Comparison of ENCODE assay signal across 22 cellular contexts in the genomic region with DNA sequence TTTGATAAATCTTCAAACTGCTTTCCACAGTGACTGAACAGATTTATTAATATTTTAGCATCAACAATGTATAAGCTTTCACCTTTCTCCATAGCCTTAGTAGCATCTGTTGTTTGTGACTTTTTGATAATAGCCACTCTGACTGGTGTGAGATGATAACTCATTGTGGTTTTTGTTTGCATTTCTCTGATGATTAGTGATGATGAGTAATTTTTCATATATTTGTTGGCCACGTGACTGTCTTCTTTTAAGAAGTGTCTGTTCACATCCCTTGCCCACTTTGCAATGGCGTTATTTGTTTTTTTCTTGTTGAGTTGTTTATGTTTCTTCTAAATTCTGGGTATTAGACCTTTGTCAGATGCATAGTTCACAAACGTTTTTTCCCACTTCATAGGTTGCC.
"Had no signal": no experiment of that assay in that cellular context is flagged by ENCODE, and none has a peak within 500 bp of the region (broad histone marks: within the 10 kb centered on the region; RNA-seq: fewer than 3 reads in every experiment).

No MANE protein-coding gene starts in this region.

- H3K4me1 Mint-ChIP-seq: naive thymus-derived CD4-positive, alpha-beta T cell; nephron progenitor cell had no signal

- ATAC-seq: heart left ventricle; left colon; left ventricle myocardium superior; naive thymus-derived CD4-positive, alpha-beta T cell; psoas muscle; sciatic nerve had no signal

- H3K36me3 ChIP-seq: esophagus squamous epithelium, heart left ventricle, stomach, thoracic aorta, transverse colon had no signal

- H3K4me3 Mint-ChIP-seq: naive thymus-derived CD4-positive, alpha-beta T cell; nephron progenitor cell had no signal

- H3K27ac ChIP-seq: dorsolateral prefrontal cortex, esophagus squamous epithelium, heart left ventricle, psoas muscle, skin epidermis, stomach, thoracic aorta, transverse colon had no signal

- H3K27me3 ChIP-seq: dorsolateral prefrontal cortex, esophagus squamous epithelium, heart left ventricle, stomach, transverse colon had no signal

- H3K27me3 Mint-ChIP-seq: naive thymus-derived CD4-positive, alpha-beta T cell had no signal

- H3K4me3 ChIP-seq: dorsolateral prefrontal cortex, esophagus squamous epithelium, heart left ventricle, lung, psoas muscle, skin epidermis, stomach, thoracic aorta, transverse colon had no signal

- H3K9me3 ChIP-seq: esophagus squamous epithelium, psoas muscle, stomach, thoracic aorta, transverse colon had no signal

- H3K9me3 Mint-ChIP-seq: nephron progenitor cell had no signal

- H3K27ac Mint-ChIP-seq: naive thymus-derived CD4-positive, alpha-beta T cell; nephron progenitor cell had no signal

- H3K36me3 Mint-ChIP-seq: naive thymus-derived CD4-positive, alpha-beta T cell had no signal

- H3K4me1 ChIP-seq: esophagus squamous epithelium, heart left ventricle, psoas muscle, stomach, transverse colon had no signal

- DNase-seq: cortex of kidney; dorsolateral prefrontal cortex; effector memory CD4-positive, alpha-beta T cell; esophagus squamous epithelium; heart left ventricle; hippocampal formation; left colon; left ventricle myocardium superior; mesendoderm; naive thymus-derived CD4-positive, alpha-beta T cell; nephron progenitor cell; psoas muscle; stimulated activated CD4-positive, alpha-beta T cell treated with anti-CD3 and anti-CD28 coated beads, Interleukin-2, amount 100 ng/mL, for 24 hours; stimulated activated CD4-positive, alpha-beta T cell treated with anti-CD3 and anti-CD28 coated beads, Interleukin-4, amount 100 ng/mL, for 4 hours; stimulated activated naive CD4-positive, alpha-beta T cell; stomach; substantia nigra; transverse colon had no signal
